In the genomic region with DNA sequence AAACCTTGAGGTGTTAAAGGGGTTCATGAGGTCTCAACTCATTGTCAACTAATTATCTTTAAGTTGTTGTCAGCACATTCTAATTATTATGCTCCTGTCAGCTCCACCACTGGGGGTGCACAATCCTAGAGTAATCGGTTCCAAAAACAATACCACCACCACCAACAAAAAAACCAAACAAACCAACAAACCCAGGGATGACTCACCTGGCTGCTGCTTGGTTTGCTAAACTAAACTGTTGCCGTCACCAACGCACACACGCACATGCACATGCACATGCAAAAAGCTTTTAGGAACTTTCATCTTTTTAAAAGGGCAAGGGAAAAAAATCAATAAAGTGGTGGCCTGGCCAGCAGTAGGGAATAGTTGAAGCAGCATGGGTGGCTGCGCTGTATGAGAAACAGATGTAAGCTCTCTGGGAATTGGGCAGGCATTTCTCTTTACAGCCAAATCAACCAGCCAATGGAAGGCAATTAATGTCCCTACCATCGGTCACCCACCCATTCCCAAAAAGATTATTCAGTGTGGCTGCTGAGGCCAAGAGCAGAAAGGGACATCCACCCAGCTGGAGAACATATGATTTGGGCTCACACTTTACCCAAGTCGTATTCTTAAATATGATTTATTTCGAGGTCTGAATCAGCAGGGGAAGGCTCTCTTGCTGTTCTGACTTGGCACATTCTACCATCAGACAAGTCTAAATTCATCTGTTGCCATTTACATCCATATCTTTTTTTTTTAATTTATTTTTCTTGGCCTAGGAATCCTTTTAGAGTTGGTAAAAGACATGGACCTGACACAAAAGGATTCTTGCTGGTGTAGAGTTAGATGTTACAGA, we compare ENCODE assay signal across 1 cellular context.
TF ChIP-seq lines count a peak whose summit lies in the region.

No MANE protein-coding gene starts in this region.

TF ChIP-seq in SK-N-SH treated with all-trans-retinoic acid at 6 μM for 48 hours, 23 proteins besides CTCF, POLR2A, EP300 and RAD21 (continued from another document):
- TF ChIP-seq ZFP3 (CRISPR knock-in tag; IDR thresholded peaks at IDR 0.05) (no peak), TOX (CRISPR knock-in tag; IDR thresholded peaks at IDR 0.05; ENCODE audit: borderline replicate concordance) (0 out of 2 replicates have a peak, but pooled peaks have one; percentile 41), SNAI2 (CRISPR knock-in tag; IDR thresholded peaks at IDR 0.05) (no peak), GLIS3 (CRISPR knock-in tag; IDR thresholded peaks at IDR 0.05) (no peak), OSR1 (CRISPR knock-in tag; IDR thresholded peaks at IDR 0.05) (no peak), ZFP30 (CRISPR knock-in tag; IDR thresholded peaks at IDR 0.05) (no peak), PPARA (CRISPR knock-in tag; IDR thresholded peaks at IDR 0.05; ENCODE audit: borderline replicate concordance) (no peak)
- TF ChIP-seq, protein P1, sequence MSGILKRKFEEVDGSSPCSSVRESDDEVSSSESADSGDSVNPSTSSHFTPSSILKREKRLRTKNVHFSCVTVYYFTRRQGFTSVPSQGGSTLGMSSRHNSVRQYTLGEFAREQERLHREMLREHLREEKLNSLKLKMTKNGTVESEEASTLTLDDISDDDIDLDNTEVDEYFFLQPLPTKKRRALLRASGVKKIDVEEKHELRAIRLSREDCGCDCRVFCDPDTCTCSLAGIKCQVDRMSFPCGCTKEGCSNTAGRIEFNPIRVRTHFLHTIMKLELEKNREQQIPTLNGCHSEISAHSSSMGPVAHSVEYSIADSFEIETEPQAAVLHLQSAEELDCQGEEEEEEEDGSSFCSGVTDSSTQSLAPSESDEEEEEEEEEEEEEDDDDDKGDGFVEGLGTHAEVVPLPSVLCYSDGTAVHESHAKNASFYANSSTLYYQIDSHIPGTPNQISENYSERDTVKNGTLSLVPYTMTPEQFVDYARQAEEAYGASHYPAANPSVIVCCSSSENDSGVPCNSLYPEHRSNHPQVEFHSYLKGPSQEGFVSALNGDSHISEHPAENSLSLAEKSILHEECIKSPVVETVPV (CRISPR knock-in tag; IDR thresholded peaks at IDR 0.05) = no peak
